8 cellular contexts compared by ENCODE assay signal in the genomic region with DNA sequence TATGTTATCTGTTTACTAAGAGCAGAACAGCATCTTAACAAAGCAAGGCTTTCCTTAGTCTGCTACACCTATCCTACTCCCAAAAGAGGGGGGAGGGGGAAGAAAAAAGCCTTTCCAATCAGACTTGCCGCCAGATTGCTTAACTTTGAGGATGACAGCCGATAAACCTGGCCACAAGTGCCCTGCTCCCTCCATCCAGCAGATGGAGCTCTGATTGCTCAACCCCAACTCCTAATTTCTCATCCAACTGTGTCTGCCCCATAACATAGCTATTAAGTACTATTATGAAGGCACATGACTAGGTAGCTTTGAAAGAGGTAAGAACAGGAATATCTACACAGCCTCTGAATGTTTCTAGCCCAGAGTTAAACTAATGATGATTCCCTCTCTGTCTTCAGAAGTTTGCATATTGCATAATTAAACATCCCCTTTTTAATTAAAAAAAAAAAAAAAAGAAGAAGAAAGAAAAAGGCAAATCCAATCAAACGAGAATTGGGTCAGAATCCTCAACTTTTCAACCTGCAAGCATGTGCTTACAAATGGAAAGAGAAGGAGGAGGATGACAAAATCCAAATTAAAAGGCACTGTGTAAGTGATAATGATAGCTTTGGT.
DNase-seq lines count a peak whose midpoint lies in the region; ATAC-seq and TF ChIP-seq lines count a peak whose summit lies in the region.

No MANE protein-coding gene starts in this region.

- H3K27ac Mint-ChIP-seq in neural progenitor cell: no peak overlapping the region

- H3K4me3 Mint-ChIP-seq in neural progenitor cell: no peak overlapping the region

- no peak overlapping the region for H3K9ac ChIP-seq in colonic mucosa (ENCODE audit: low read depth in 2 of 2, low read length in 2 of 2)
- H3K9ac ChIP-seq in neural progenitor cell: no peak overlapping the region

- no peaks in the 10 kb centered on the region for H3F3A ChIP-seq in neural progenitor cell (ENCODE audit: low read depth)

- H3K27me3 Mint-ChIP-seq in neural progenitor cell (ENCODE audit: insufficient read depth, low read depth): no peaks in the 10 kb centered on the region

- H3K4me1 ChIP-seq in colonic mucosa (no peaks in the 10 kb centered on the region), neural progenitor cell (peaks cover 2% of the 10 kb centered on the region)

- H3K4me3 ChIP-seq in AG10803 (ENCODE audit: low read length) (no peak overlapping the region), GM12864 (ENCODE audit: low read depth, low read length) (no peak overlapping the region), colonic mucosa (no peak overlapping the region), neural progenitor cell (no peak overlapping the region)

- no peaks in the 10 kb centered on the region for H4K20me1 ChIP-seq in neural progenitor cell (ENCODE audit: low read depth)

- H2AFZ ChIP-seq in neural progenitor cell (replicated peaks): peak overlapping the region; percentile 93

- no peaks in the 10 kb centered on the region for H3K9me3 ChIP-seq in colonic mucosa
- no peaks in the 10 kb centered on the region for H3K9me3 ChIP-seq in neural progenitor cell (ENCODE audit: low read depth)

- TF ChIP-seq CTCF in AG10803 (conservative IDR thresholded peaks at IDR 0.05; ENCODE audit: low read length) (peak; percentile 82), GM12864 (IDR thresholded peaks at IDR 0.05; ENCODE audit: low read depth, low read length, missing control alignments) (peak; percentile 91), colonic mucosa (IDR thresholded peaks at IDR 0.05) (peak; percentile 43), neural progenitor cell (IDR thresholded peaks at IDR 0.05) (peak; percentile 81)

- H3K4me1 Mint-ChIP-seq in neural progenitor cell: peaks cover 2% of the 10 kb centered on the region

- no peaks in the 10 kb centered on the region for H3K27me3 ChIP-seq in colonic mucosa
- H3K27me3 ChIP-seq in neural progenitor cell: no peaks in the 10 kb centered on the region

- H3K9me3 Mint-ChIP-seq in neural progenitor cell: peaks cover 2% of the 10 kb centered on the region

- H3K79me2 ChIP-seq in neural progenitor cell (ENCODE audit: low read depth): no peaks in the 10 kb centered on the region

- H3K4me2 ChIP-seq in neural progenitor cell: no peak overlapping the region

- DNase-seq in AG10803 (ENCODE audit: low read depth): peak; percentile 50
- DNase-seq in GM12864 (ENCODE audit: low read depth): no peak
- DNase-seq in NCI-H2171 treated with DMSO at 0.1 percent for 48 hours (lab: John Stamatoyannopoulos, UW): peak; percentile 62
- no peak for DNase-seq in colonic mucosa
- DNase-seq in neural progenitor cell (ENCODE audit: low spot score): peak; percentile 62
- no peak for DNase-seq in NCI-H1092 treated with DMSO at 0.1 percent for 48 hours (lab: John Stamatoyannopoulos, UW)
- no peak for DNase-seq in cerebellar cortex (ENCODE audit: low spot score)

- peak; percentile 85 for ATAC-seq in HG02759 (IDR thresholded peaks at IDR 0.05; ENCODE audit: unreplicated experiment)

- H3K27ac ChIP-seq in colonic mucosa (no peak overlapping the region), neural progenitor cell (no peak overlapping the region)

- no peaks in the 10 kb centered on the region for H3K36me3 ChIP-seq in colonic mucosa
- H3K36me3 ChIP-seq in neural progenitor cell: no peaks in the 10 kb centered on the region

- H3K36me3 Mint-ChIP-seq in neural progenitor cell: no peaks in the 10 kb centered on the region

- intact Hi-C loops in colonic mucosa (cut with DNase I): loop anchor here (10.0 kb wide), 1 partner anchor 149 kb away; no protein-coding TSS in a partner anchor

Comparison
In these comparisons a context has a peak if more than half of its experiments do, and no peak if none do; other contexts are left out.
1. DNase-seq: peak in AG10803 (single experiment), NCI-H2171 treated with DMSO at 0.1 percent for 48 hours (single experiment) and neural progenitor cell (single experiment); none in GM12864 (single experiment), colonic mucosa (single experiment), NCI-H1092 treated with DMSO at 0.1 percent for 48 hours (single experiment) and cerebellar cortex (single experiment).
2. Peak in every context shown above with its lines, with median percentiles within 50 percentile points of each other: CTCF ChIP-seq.